ENCODE assay signal across 15 cellular contexts in the genomic region with DNA sequence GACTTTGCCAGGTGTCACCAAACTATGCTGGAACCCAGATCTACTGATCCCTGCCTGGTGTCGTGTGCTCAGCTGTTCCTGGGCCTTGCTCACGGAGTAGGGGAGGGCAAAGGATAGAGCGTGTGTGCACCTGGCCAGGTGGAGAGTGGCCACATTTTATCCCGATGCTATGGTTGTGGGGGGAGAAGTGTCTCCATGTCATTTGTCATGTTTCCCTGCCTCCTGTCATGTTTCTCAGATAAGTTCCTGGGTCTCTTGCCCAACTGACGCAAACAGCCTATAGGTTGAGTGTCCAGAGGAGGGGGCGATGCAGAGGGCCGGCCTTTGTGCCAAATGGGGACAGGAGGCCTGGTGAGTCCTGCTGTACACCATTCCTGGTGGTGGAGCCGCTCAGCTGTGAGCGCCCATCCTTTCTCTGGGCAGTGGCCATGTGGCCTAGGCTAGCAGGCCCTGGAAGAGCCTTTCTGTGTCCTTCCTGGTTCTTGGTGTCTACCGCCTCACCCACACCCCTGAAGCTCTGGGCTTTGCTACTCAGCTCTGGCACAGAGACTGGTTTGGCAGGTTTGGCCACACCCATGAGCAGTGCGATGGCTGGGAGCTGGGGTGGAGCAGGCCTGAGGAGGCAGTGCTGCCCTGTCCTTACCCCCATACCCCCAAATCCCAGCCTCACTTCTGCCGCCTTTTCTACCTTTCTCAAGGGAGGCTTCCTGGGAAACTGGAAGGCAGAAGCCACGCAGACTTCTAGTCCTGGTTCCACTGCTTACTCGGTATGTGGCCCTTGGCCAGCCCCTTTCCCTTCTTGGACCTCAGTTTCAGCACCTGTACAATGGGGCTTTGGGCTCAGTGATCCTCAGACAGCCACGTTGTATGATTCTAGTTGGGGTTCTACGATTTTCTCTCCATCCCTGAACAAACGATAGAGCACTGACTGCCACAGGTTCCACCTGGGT. TPM values are rescaled to one million over a fixed set of nuclear protein-coding genes. Genes with fewer than 3 reads are reported as not detected.
DNase-seq lines count a peak whose midpoint lies in the region; ATAC-seq and TF ChIP-seq lines count a peak whose summit lies in the region.
"Had no signal": no experiment of that assay in that cellular context is flagged by ENCODE, and none has a peak within 500 bp of the region (broad histone marks: within the 10 kb centered on the region; RNA-seq: fewer than 3 reads in every experiment).

No MANE protein-coding gene starts in this region.

- no peak overlapping the region for H2BK5ac ChIP-seq in trophoblast cell (ENCODE audit: low read depth, low read length, poor library complexity)

- peaks cover 2% of the 10 kb centered on the region for H3K27me3 Mint-ChIP-seq in GM23338 (ENCODE audit: insufficient read depth, low read depth, poor library complexity)

- H3K4me3 Mint-ChIP-seq in GM23338: no peak overlapping the region
- H3K4me3 Mint-ChIP-seq: activated naive CD4-positive, alpha-beta T cell treated with anti-CD3 and anti-CD28 coated beads, Interleukin-2, amount 10 ng/mL, durations not matched to agents 7 days and 5 days had no signal

- H3K4ac ChIP-seq in trophoblast cell (ENCODE audit: low read depth, low read length): no peak overlapping the region

- no peaks in the 10 kb centered on the region for H3K79me2 ChIP-seq in GM23338 (replicated peaks; ENCODE audit: insufficient read depth)
- peaks cover 6% of the 10 kb centered on the region for H3K79me2 ChIP-seq in hepatocyte
- no peaks in the 10 kb centered on the region for H3K79me2 ChIP-seq in trophoblast cell (ENCODE audit: control insufficient read depth, insufficient read depth, low read length, poor library complexity)

- peak overlapping the region; percentile 23 for H2BK12ac ChIP-seq in trophoblast cell (ENCODE audit: low read length)

- H2BK120ac ChIP-seq in trophoblast cell (ENCODE audit: insufficient read depth, low read length, poor library complexity): no peak overlapping the region

- peak overlapping the region; percentile 22 for H4K91ac ChIP-seq in trophoblast cell (ENCODE audit: low read depth, low read length)

- H3K36me3 ChIP-seq in GM23338 (ENCODE audit: insufficient read depth) (no peaks in the 10 kb centered on the region), hepatocyte (replicated peaks; ENCODE audit: insufficient read depth, low read depth) (no peaks in the 10 kb centered on the region), trophoblast cell (ENCODE audit: control insufficient read depth in 1 of 2, insufficient read depth in 2 of 2, low read length in 2 of 2) (no peaks in the 10 kb centered on the region)

- peak; percentile 78 for ATAC-seq in GM23338
- no peak for ATAC-seq in GM19452 (IDR thresholded peaks at IDR 0.05; ENCODE audit: unreplicated experiment)
- ATAC-seq in GM21381 (IDR thresholded peaks at IDR 0.05; ENCODE audit: unreplicated experiment): no peak
- no peak for ATAC-seq in HG03378 (IDR thresholded peaks at IDR 0.05; ENCODE audit: unreplicated experiment)

- no peak overlapping the region for H4K8ac ChIP-seq in trophoblast cell (ENCODE audit: low read depth, low read length)

- no peak overlapping the region for H3K14ac ChIP-seq in trophoblast cell (ENCODE audit: low read length)

- H3K9me2 ChIP-seq in GM23338 (ENCODE audit: insufficient read depth) (no peaks in the 10 kb centered on the region), hepatocyte (replicated peaks; ENCODE audit: insufficient read depth) (no peaks in the 10 kb centered on the region)

- H3F3A ChIP-seq in GM23338 (replicated peaks; ENCODE audit: low read depth): no peaks in the 10 kb centered on the region

- H3K4me3 ChIP-seq in GM23338: no peak overlapping the region
- no peak overlapping the region for H3K4me3 ChIP-seq in hepatocyte
- H3K4me3 ChIP-seq in trophoblast cell (ENCODE audit: low read depth, low read length): no peak overlapping the region

- H3K27ac ChIP-seq in GM23338 (ENCODE audit: low read depth) (no peak overlapping the region), hepatocyte (peak overlapping the region; percentile 31), trophoblast cell (ENCODE audit: low read depth, low read length) (no peak overlapping the region)
- H3K27ac ChIP-seq: HL-60 had no signal

- H2AFZ ChIP-seq in GM23338 (no peak overlapping the region), hepatocyte (no peak overlapping the region), trophoblast cell (ENCODE audit: insufficient read depth, low read length, poor library complexity) (no peak overlapping the region)

- H3K4me1 ChIP-seq in GM23338 (ENCODE audit: insufficient read depth): no peaks in the 10 kb centered on the region; the same call in 1 of the 2 replicates
- peaks cover 9% of the 10 kb centered on the region for H3K4me1 ChIP-seq in hepatocyte (ENCODE audit: insufficient read depth)
- peaks cover 17 to 18% of the 10 kb centered on the region in 2 experiments for H3K4me1 ChIP-seq in trophoblast cell (ENCODE audit: control insufficient read depth in 1 of 2, insufficient read depth in 2 of 2, low read length in 2 of 2)

- H3K36me3 Mint-ChIP-seq in GM23338 (ENCODE audit: low read depth): no peaks in the 10 kb centered on the region
- H3K36me3 Mint-ChIP-seq: activated naive CD4-positive, alpha-beta T cell treated with anti-CD3 and anti-CD28 coated beads, Interleukin-2, amount 10 ng/mL, durations not matched to agents 7 days and 5 days had no signal

- no peaks in the 10 kb centered on the region; the same call in 2 of the 3 replicates for H3K9me3 Mint-ChIP-seq in GM23338
- H3K9me3 Mint-ChIP-seq: activated naive CD4-positive, alpha-beta T cell treated with anti-CD3 and anti-CD28 coated beads, Interleukin-2, amount 10 ng/mL, durations not matched to agents 7 days and 5 days had no signal

- H4K20me1 ChIP-seq in GM23338 (replicated peaks; ENCODE audit: insufficient read depth) (no peaks in the 10 kb centered on the region), hepatocyte (ENCODE audit: insufficient read depth, poor library complexity, severe bottlenecking) (no peaks in the 10 kb centered on the region)

- DNase-seq in GM23338 (ENCODE audit: low spot score) (peak; percentile 28), NCI-H526 treated with DMSO at 0.1 percent for 48 hours (lab: John Stamatoyannopoulos, UW) (peak; percentile 42), hepatocyte (ENCODE audit: low spot score) (peak; percentile 56), trophoblast cell (peak; percentile 65 to 73), DMS 273 (lab: John Stamatoyannopoulos, UW; ENCODE audit: unreplicated experiment) (no peak)
- DNase-seq: activated CD8-positive, alpha-beta memory T cell treated with anti-CD3 and anti-CD28 coated beads for 24 hours; activated naive CD4-positive, alpha-beta T cell treated with anti-CD3 and anti-CD28 coated beads, Interleukin-2, amount 10 ng/mL, durations not matched to agents 7 days and 5 days; H7; NCI-H2171 treated with DMSO at 0.1 percent for 48 hours; stimulated activated CD4-positive, alpha-beta T cell treated with anti-CD3 and anti-CD28 coated beads, Interleukin-1b, Interleukin-23, amount 100 ng/mL, for 48 hours had no signal

- no peak for TF ChIP-seq CTCF in GM23338 (conservative IDR thresholded peaks at IDR 0.05; ENCODE audit: low read depth in 2 of 2)
- TF ChIP-seq CTCF in hepatocyte (IDR thresholded peaks at IDR 0.05; ENCODE audit: poor library complexity): no peak

- no peak overlapping the region for H3K9ac ChIP-seq in trophoblast cell (ENCODE audit: low read length)

- H3K27me3 ChIP-seq in GM23338 (ENCODE audit: insufficient read depth): no peaks in the 10 kb centered on the region
- H3K27me3 ChIP-seq in hepatocyte: no peaks in the 10 kb centered on the region
- no peaks in the 10 kb centered on the region for H3K27me3 ChIP-seq in trophoblast cell (ENCODE audit: insufficient read depth, low read length)

- peaks cover 13% of the 10 kb centered on the region; the same call in 2 of the 3 replicates for H3K4me1 Mint-ChIP-seq in GM23338
- H3K4me1 Mint-ChIP-seq: activated naive CD4-positive, alpha-beta T cell treated with anti-CD3 and anti-CD28 coated beads, Interleukin-2, amount 10 ng/mL, durations not matched to agents 7 days and 5 days had no signal

- H3K4me2 ChIP-seq in GM23338 (no peak overlapping the region), hepatocyte (no peak overlapping the region), trophoblast cell (ENCODE audit: low read length) (no peak overlapping the region)

- 88% methylated on average over 17 of the region's 17 CpGs for WGBS in hepatocyte (ENCODE audit: low lambda C conversion rate, missing lambda C conversion rate)
- no CpG with 5 or more reads among the region's 17 CpGs for WGBS in trophoblast cell (ENCODE audit: extremely low coverage, insufficient coverage, insufficient read length)

- H3K79me1 ChIP-seq in trophoblast cell (ENCODE audit: low read length): peaks cover 2% of the 10 kb centered on the region

- no peak overlapping the region for H3K27ac Mint-ChIP-seq in GM23338
- H3K27ac Mint-ChIP-seq: activated naive CD4-positive, alpha-beta T cell treated with anti-CD3 and anti-CD28 coated beads, Interleukin-2, amount 10 ng/mL, durations not matched to agents 7 days and 5 days; progenitor cell of endocrine pancreas had no signal

- H3K18ac ChIP-seq in trophoblast cell (ENCODE audit: low read length): peak overlapping the region; percentile 6

- H4K12ac ChIP-seq in trophoblast cell (ENCODE audit: low read depth, low read length): no peak overlapping the region

- H2AK5ac ChIP-seq in trophoblast cell (ENCODE audit: low read length): no peak overlapping the region

- H3K23ac ChIP-seq in trophoblast cell (ENCODE audit: low read length): no peak overlapping the region

- H3K9me3 ChIP-seq in hepatocyte (ENCODE audit: low read depth) (no peaks in the 10 kb centered on the region), trophoblast cell (ENCODE audit: insufficient read depth, low read depth, low read length) (no peaks in the 10 kb centered on the region)

RNA-seq across cellular contexts. Expression of a gene that starts 32.3 kb away (rescaled TPM):
- total RNA-seq in GM23338 (2014; rRNA removed; shearing (Covaris generic)): 33.1 and 48.7 TPM in 2 replicates
- polyA plus RNA-seq in GM23338 (2016; fragmentation: Nextera tagmentation; extraction: Ambion mirVana): 24.1 and 29.9 TPM in 2 replicates
- total RNA-seq in hepatocyte: 32.6 and 36.4 TPM in 2 replicates
- 21.4 and 25.2 TPM in 2 replicates for polyA plus RNA-seq in hepatocyte
- polyA plus RNA-seq in trophoblast cell (2013): 13.2 and 13.5 TPM in 2 replicates
